Comparison of ENCODE assay signal across 40 cellular contexts in the genomic region with DNA sequence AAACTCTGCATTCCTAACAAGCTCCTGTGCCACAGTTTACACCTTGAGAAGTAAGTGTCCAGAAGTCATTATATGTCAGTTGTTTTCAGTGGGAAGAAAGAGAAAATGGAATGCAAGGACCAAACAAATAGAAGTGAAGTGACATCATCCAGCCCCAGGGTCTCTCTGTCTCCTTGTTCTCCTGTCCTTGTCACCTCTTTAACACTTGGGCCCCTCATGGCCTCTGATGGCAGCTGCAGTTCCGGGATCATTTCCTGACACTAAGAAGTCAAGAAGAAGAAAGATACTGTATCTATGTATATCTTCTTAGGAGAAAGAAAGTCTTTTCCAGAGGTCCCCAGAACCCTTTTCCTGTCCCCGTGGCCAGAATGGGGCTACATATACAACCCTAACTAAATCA. TPM values are rescaled to one million over a fixed set of nuclear protein-coding genes. Genes with fewer than 3 reads are reported as not detected.
"Had no signal": no experiment of that assay in that cellular context is flagged by ENCODE, and none has a peak within 500 bp of the region (broad histone marks: within the 10 kb centered on the region; RNA-seq: fewer than 3 reads in every experiment).

No MANE protein-coding gene starts in this region.

- H3K36me3 ChIP-seq: ascending aorta, breast epithelium, cardiac muscle cell, esophagus squamous epithelium, gastroesophageal sphincter, heart right ventricle, WERI-Rb-1 had no signal

- H3K4me1 ChIP-seq: breast epithelium had no signal

- H3K27ac Mint-ChIP-seq: activated B cell treated with CpG ODN at 0.5 μM for 24 hours; activated CD4-positive, alpha-beta memory T cell treated with anti-CD3 and anti-CD28 coated beads for 36 hours; activated CD8-positive, alpha-beta memory T cell treated with anti-CD3 and anti-CD28 coated beads, Interleukin-2, amount 10 ng/mL, durations not matched to agents 7 days and 5 days; activated CD8-positive, alpha-beta T cell treated with anti-CD3 and anti-CD28 coated beads, Interleukin-2, amount 10 ng/mL, durations not matched to agents 7 days and 5 days; activated naive CD4-positive, alpha-beta T cell treated with anti-CD3 and anti-CD28 coated beads for 36 hours; activated naive CD4-positive, alpha-beta T cell treated with anti-CD3 and anti-CD28 coated beads, Interleukin-2, amount 50 U/mL, for 72 hours; activated naive CD8-positive, alpha-beta T cell treated with anti-CD3 and anti-CD28 coated beads, Interleukin-2, amount 10 ng/mL, durations not matched to agents 7 days and 5 days; activated T-helper 1 cell treated with anti-CD3 and anti-CD28 coated beads, Interleukin-12 subunit alpha, Interleukin-12 subunit beta, Interleukin-2, Interleukin-4 antibody, amounts not matched to agents 30 ng/mL and 10 ng/mL and 1 ng/mL, durations not matched to agents 14 hours and 24 hours and 36 hours; activated T-helper 2 cell treated with anti-CD3 and anti-CD28 coated beads, Interferon-gamma antibody, Interleukin-2, Interleukin-4, amounts not matched to agents 10 μg/mL and 5 μg/mL and 100 μg/mL, durations not matched to agents 14 hours and 24 hours and 36 hours; brain; dendritic cell treated with granulocyte-macrophage colony-stimulating factor and Interleukin-4, amounts not matched to agents 40 ng/mL and 50 ng/mL, for 4 days; effector memory CD8-positive, alpha-beta T cell; T-cell; T-helper 1 cell treated with Interleukin-12 subunit alpha and Interleukin-12 subunit beta and Interleukin-4 antibody, amounts not matched to agents 30 μg/mL and 1 μg/mL, for 36 hours had no signal

- ATAC-seq: activated CD4-positive, CD25-positive, alpha-beta regulatory T cell treated with anti-CD3 and anti-CD28 coated beads, Interleukin-2, amount 50 U/mL, for 24 hours; activated CD8-positive, alpha-beta memory T cell treated with anti-CD3 and anti-CD28 coated beads, Interleukin-2, amount 10 ng/mL, durations not matched to agents 7 days and 5 days; activated CD8-positive, alpha-beta T cell treated with anti-CD3 and anti-CD28 coated beads, Interleukin-2, amount 10 ng/mL, durations not matched to agents 7 days and 5 days; activated naive CD4-positive, alpha-beta T cell treated with anti-CD3 and anti-CD28 coated beads, Interleukin-2, amount 50 U/mL, for 72 hours; effector memory CD8-positive, alpha-beta T cell; gastroesophageal sphincter; heart right ventricle; T-cell had no signal

- H3K9me3 Mint-ChIP-seq: activated B cell treated with CpG ODN at 0.5 μM for 24 hours; activated CD4-positive, alpha-beta memory T cell treated with anti-CD3 and anti-CD28 coated beads for 36 hours; activated naive CD4-positive, alpha-beta T cell treated with anti-CD3 and anti-CD28 coated beads for 36 hours; activated naive CD4-positive, alpha-beta T cell treated with anti-CD3 and anti-CD28 coated beads, Interleukin-2, amount 50 U/mL, for 72 hours; activated T-helper 1 cell treated with anti-CD3 and anti-CD28 coated beads, Interleukin-12 subunit alpha, Interleukin-12 subunit beta, Interleukin-2, Interleukin-4 antibody, amounts not matched to agents 30 ng/mL and 10 ng/mL and 1 ng/mL, durations not matched to agents 14 hours and 24 hours and 36 hours; activated T-helper 2 cell treated with anti-CD3 and anti-CD28 coated beads, Interferon-gamma antibody, Interleukin-2, Interleukin-4, amounts not matched to agents 10 μg/mL and 5 μg/mL and 100 μg/mL, durations not matched to agents 14 hours and 24 hours and 36 hours; central memory CD8-positive, alpha-beta T cell; dendritic cell treated with granulocyte-macrophage colony-stimulating factor and Interleukin-4, amounts not matched to agents 40 ng/mL and 50 ng/mL, for 4 days; T-helper 1 cell treated with Interleukin-12 subunit alpha and Interleukin-12 subunit beta and Interleukin-4 antibody, amounts not matched to agents 30 μg/mL and 1 μg/mL, for 36 hours had no signal

- H3K4me3 ChIP-seq: ascending aorta, breast epithelium, cardiac muscle cell, coronary artery, dorsolateral prefrontal cortex, esophagus squamous epithelium, gastroesophageal sphincter, heart right ventricle had no signal

- H3K36me3 Mint-ChIP-seq: brain, T-cell had no signal

- DNase-seq: activated B cell treated with CpG ODN at 0.5 μM for 24 hours; activated CD4-positive, alpha-beta memory T cell treated with anti-CD3 and anti-CD28 coated beads for 36 hours; activated CD4-positive, alpha-beta T cell treated with anti-CD3 and anti-CD28 coated beads for 48 hours; activated CD8-positive, alpha-beta memory T cell treated with anti-CD3 and anti-CD28 coated beads, Interleukin-2, amount 10 ng/mL, durations not matched to agents 7 days and 5 days; activated CD8-positive, alpha-beta memory T cell treated with anti-CD3 and anti-CD28 coated beads, Interleukin-2, amount 50 U/mL, for 4 hours; activated CD8-positive, alpha-beta T cell treated with anti-CD3 and anti-CD28 coated beads, Interleukin-2, amount 10 ng/mL, durations not matched to agents 7 days and 5 days; activated effector memory CD4-positive, alpha-beta T cell treated with anti-CD3 and anti-CD28 coated beads, Interleukin-2, amount 50 U/mL, for 16 hours; activated naive CD4-positive, alpha-beta T cell treated with anti-CD3 and anti-CD28 coated beads for 36 hours; activated naive CD8-positive, alpha-beta T cell treated with anti-CD3 and anti-CD28 coated beads, Interleukin-2, amount 10 ng/mL, durations not matched to agents 7 days and 5 days; activated T-cell treated with anti-CD3 and anti-CD28 coated beads, Interleukin-2, amount 50 U/mL, for 1 hour; activated T-cell treated with anti-CD3 and anti-CD28 coated beads, Interleukin-2, amount 50 U/mL, for 48 hours; dorsolateral prefrontal cortex; effector CD4-positive, alpha-beta T cell; effector memory CD8-positive, alpha-beta T cell; esophagus squamous epithelium; foreskin melanocyte; heart right ventricle; T-cell; T-helper 9 cell; WERI-Rb-1 had no signal

- H3K4me1 Mint-ChIP-seq: central memory CD8-positive, alpha-beta T cell had no signal

- H3K9me3 ChIP-seq: ascending aorta, breast epithelium, esophagus squamous epithelium, gastroesophageal sphincter, heart right ventricle had no signal

- H3K4me3 Mint-ChIP-seq: activated B cell treated with CpG ODN at 0.5 μM for 24 hours; activated CD4-positive, alpha-beta memory T cell treated with anti-CD3 and anti-CD28 coated beads for 36 hours; activated CD8-positive, alpha-beta memory T cell treated with anti-CD3 and anti-CD28 coated beads, Interleukin-2, amount 10 ng/mL, durations not matched to agents 7 days and 5 days; activated CD8-positive, alpha-beta T cell treated with anti-CD3 and anti-CD28 coated beads, Interleukin-2, amount 10 ng/mL, durations not matched to agents 7 days and 5 days; activated naive CD4-positive, alpha-beta T cell treated with anti-CD3 and anti-CD28 coated beads for 36 hours; activated naive CD8-positive, alpha-beta T cell treated with anti-CD3 and anti-CD28 coated beads, Interleukin-2, amount 10 ng/mL, durations not matched to agents 7 days and 5 days; activated T-helper 1 cell treated with anti-CD3 and anti-CD28 coated beads, Interleukin-12 subunit alpha, Interleukin-12 subunit beta, Interleukin-2, Interleukin-4 antibody, amounts not matched to agents 30 ng/mL and 10 ng/mL and 1 ng/mL, durations not matched to agents 14 hours and 24 hours and 36 hours; central memory CD8-positive, alpha-beta T cell; dendritic cell treated with granulocyte-macrophage colony-stimulating factor and Interleukin-4, amounts not matched to agents 40 ng/mL and 50 ng/mL, for 4 days; effector memory CD8-positive, alpha-beta T cell; T-cell; T-helper 1 cell treated with Interleukin-12 subunit alpha and Interleukin-12 subunit beta and Interleukin-4 antibody, amounts not matched to agents 30 μg/mL and 1 μg/mL, for 36 hours had no signal

- H3K27ac ChIP-seq: ascending aorta, breast epithelium, cardiac muscle cell, coronary artery, dorsolateral prefrontal cortex, epithelial cell of prostate, esophagus squamous epithelium, gastroesophageal sphincter, heart right ventricle, WERI-Rb-1 had no signal

- H3K27me3 ChIP-seq: ascending aorta, cardiac muscle cell, dorsolateral prefrontal cortex had no signal

RNA-seq across cellular contexts. Expression of a gene that starts 2.8 kb away (rescaled TPM):
- total RNA-seq: activated B cell treated with CpG ODN at 0.5 μM for 24 hours; activated CD4-positive, alpha-beta memory T cell treated with anti-CD3 and anti-CD28 coated beads for 36 hours; activated CD8-positive, alpha-beta memory T cell treated with anti-CD3 and anti-CD28 coated beads for 36 hours; activated CD8-positive, alpha-beta memory T cell treated with anti-CD3 and anti-CD28 coated beads, Interleukin-2, amount 10 ng/mL, durations not matched to agents 7 days and 5 days; activated CD8-positive, alpha-beta T cell treated with anti-CD3 and anti-CD28 coated beads, Interleukin-2, amount 10 ng/mL, durations not matched to agents 7 days and 5 days; activated naive CD4-positive, alpha-beta T cell treated with anti-CD3 and anti-CD28 coated beads for 36 hours; activated naive CD4-positive, alpha-beta T cell treated with anti-CD3 and anti-CD28 coated beads, Interleukin-2, amount 50 U/mL, for 72 hours; activated naive CD8-positive, alpha-beta T cell treated with anti-CD3 and anti-CD28 coated beads, Interleukin-2, amount 10 ng/mL, durations not matched to agents 7 days and 5 days; activated T-helper 1 cell treated with anti-CD3 and anti-CD28 coated beads, Interleukin-12 subunit alpha, Interleukin-12 subunit beta, Interleukin-2, Interleukin-4 antibody, amounts not matched to agents 30 ng/mL and 10 ng/mL and 1 ng/mL, durations not matched to agents 14 hours and 24 hours and 36 hours; activated T-helper 2 cell treated with anti-CD3 and anti-CD28 coated beads, Interferon-gamma antibody, Interleukin-2, Interleukin-4, amounts not matched to agents 10 μg/mL and 5 μg/mL and 100 μg/mL, durations not matched to agents 14 hours and 24 hours and 36 hours; ascending aorta; endothelial cell of umbilical vein; fibroblast of lung; fibroblast of villous mesenchyme; T-cell; T-helper 2 cell treated with Interferon-gamma antibody and Interleukin-4, amounts not matched to agents 100 ng/mL and 5 ng/mL, for 36 hours had no signal

RNA-seq across cellular contexts. Expression of a gene that starts 17.2 kb away (rescaled TPM):
- total RNA-seq: activated B cell treated with CpG ODN at 0.5 μM for 24 hours; activated CD4-positive, alpha-beta memory T cell treated with anti-CD3 and anti-CD28 coated beads for 36 hours; activated CD8-positive, alpha-beta memory T cell treated with anti-CD3 and anti-CD28 coated beads for 36 hours; activated CD8-positive, alpha-beta memory T cell treated with anti-CD3 and anti-CD28 coated beads, Interleukin-2, amount 10 ng/mL, durations not matched to agents 7 days and 5 days; activated CD8-positive, alpha-beta T cell treated with anti-CD3 and anti-CD28 coated beads, Interleukin-2, amount 10 ng/mL, durations not matched to agents 7 days and 5 days; activated naive CD4-positive, alpha-beta T cell treated with anti-CD3 and anti-CD28 coated beads for 36 hours; activated naive CD4-positive, alpha-beta T cell treated with anti-CD3 and anti-CD28 coated beads, Interleukin-2, amount 50 U/mL, for 72 hours; activated naive CD8-positive, alpha-beta T cell treated with anti-CD3 and anti-CD28 coated beads, Interleukin-2, amount 10 ng/mL, durations not matched to agents 7 days and 5 days; activated T-helper 1 cell treated with anti-CD3 and anti-CD28 coated beads, Interleukin-12 subunit alpha, Interleukin-12 subunit beta, Interleukin-2, Interleukin-4 antibody, amounts not matched to agents 30 ng/mL and 10 ng/mL and 1 ng/mL, durations not matched to agents 14 hours and 24 hours and 36 hours; activated T-helper 2 cell treated with anti-CD3 and anti-CD28 coated beads, Interferon-gamma antibody, Interleukin-2, Interleukin-4, amounts not matched to agents 10 μg/mL and 5 μg/mL and 100 μg/mL, durations not matched to agents 14 hours and 24 hours and 36 hours; ascending aorta; breast epithelium; endothelial cell of umbilical vein; esophagus squamous epithelium; fibroblast of lung; fibroblast of villous mesenchyme; glomerular endothelial cell; T-cell; T-helper 2 cell treated with Interferon-gamma antibody and Interleukin-4, amounts not matched to agents 100 ng/mL and 5 ng/mL, for 36 hours had no signal
- polyA plus RNA-seq: cardiac muscle cell, endothelial cell of umbilical vein, fibroblast of lung had no signal
